In genomic region chr1:246554201-246554600, GRCh38 we compare ENCODE assay signal across 23 cellular contexts. TPM values are rescaled to one million over a fixed set of nuclear protein-coding genes. Genes with fewer than 3 reads are reported as not detected.
A peak's percentile ranks its signal among the peaks of the same experiment; 100 is the strongest.
DNase-seq lines count a peak whose midpoint lies in the region.
"Had no signal": no experiment of that assay in that cellular context is flagged by ENCODE, and none has a peak within 500 bp of the region (broad histone marks: within the 10 kb centered on the region; RNA-seq: fewer than 3 reads in every experiment).

No MANE protein-coding gene starts in this region.

- in situ Hi-C loops in G401 (cut with HindIII; ENCODE audit: low sequenced_read_pairs) = no loop called here

- DNase-seq in G401 (ENCODE audit: low spot score) = peak; percentile 89
- peak; percentile 83 for DNase-seq in cerebellar cortex (ENCODE audit: low spot score)
- no peak for DNase-seq in activated CD4-positive, alpha-beta T cell treated with anti-CD3 and anti-CD28 coated beads, Interleukin-2, amount 50 U/mL, for 1 hour
- no peak for DNase-seq in inferior parietal cortex (ENCODE audit: extremely low spot score)
- DNase-seq: 8988T; ACHN; AML-193; BE2C; Caco-2; Calu3; CD4-positive, alpha-beta memory T cell; CD4-positive, alpha-beta T cell; CD4-positive, CD25-positive, alpha-beta regulatory T cell; CD8-positive, alpha-beta memory T cell; CD8-positive, alpha-beta T cell; COR-L47; DMS 273 treated with DMSO at 0.1 percent for 48 hours; DMS153; DMS53; DMS79; DMS79 treated with DMSO at 0.1 percent for 48 hours; DND-41; EL had no signal

RNA-seq across cellular contexts. Expression of gene TFB2M, which starts 11.9 kb away (rescaled TPM):
- total RNA-seq in G401 (2014; rRNA removed; shearing (Covaris generic)) = 8.8 and 8.9 TPM in 2 replicates

RNA-seq across cellular contexts. Expression of gene CNST, which starts 12.1 kb away (rescaled TPM):
- total RNA-seq in G401 (2014; rRNA removed; shearing (Covaris generic)) = 17.4 and 20.6 TPM in 2 replicates

RNA-seq across cellular contexts. Expression of gene SMYD3, which starts 47.1 kb away (rescaled TPM):
- total RNA-seq in G401 (2014; rRNA removed; shearing (Covaris generic)) = 49.5 and 69.6 TPM in 2 replicates

Comparison
In these comparisons a context has a peak if more than half of its experiments do, and no peak if none do; other contexts are left out.
1. DNase-seq: peak in G401 (single experiment) and cerebellar cortex (single experiment); none in activated CD4-positive, alpha-beta T cell treated with anti-CD3 and anti-CD28 coated beads, Interleukin-2, amount 50 U/mL, for 1 hour (single experiment) and inferior parietal cortex (single experiment).